Comparison of ENCODE assay signal across 1 cellular context in genomic region chr10:79082631-79083581, GRCh38.
TF ChIP-seq lines count a peak whose summit lies in the region.

No MANE protein-coding gene starts in this region.

TF ChIP-seq in K562, 482 proteins besides CTCF, POLR2A, EP300 and RAD21 (continued from another document and continues in another):
- TF ChIP-seq MAFK (IDR thresholded peaks at IDR 0.05; ENCODE audit: low read length) (0 out of 2 replicates have a peak, but pooled peaks have one; percentile 6), IRF2 (CRISPR knock-in tag; IDR thresholded peaks at IDR 0.05) (no peak), NFE2L1 (tag; IDR thresholded peaks at IDR 0.05; ENCODE audit: borderline replicate concordance, low read depth) (no peak), SMARCA5 (IDR thresholded peaks at IDR 0.05) (peak; percentile 99), HDAC1 (IDR thresholded peaks at IDR 0.05) (peak; percentile 72 to 97; a peak in 3 of 4 replicates), FOXA1 (IDR thresholded peaks at IDR 0.05; ENCODE audit: borderline replicate concordance) (no peak), BCOR (IDR thresholded peaks at IDR 0.05) (peak; percentile 99), CSDE1 (IDR thresholded peaks at IDR 0.05) (no peak; a peak in 1 of 4 replicates), BDP1 (IDR thresholded peaks at IDR 0.05; ENCODE audit: insufficient read depth, insufficient read length) (no peak), PHB2 (IDR thresholded peaks at IDR 0.05; ENCODE audit: low read depth) (no peak), TRIM25 (IDR thresholded peaks at IDR 0.05; ENCODE audit: borderline replicate concordance) (no peak), TEAD2 (tag; IDR thresholded peaks at IDR 0.05) (no peak), PKNOX1 (IDR thresholded peaks at IDR 0.05) (no peak), KLF1 (tag; IDR thresholded peaks at IDR 0.05) (no peak), EHMT2 (IDR thresholded peaks at IDR 0.05) (peak; percentile 27; the same call in 1 of the 2 replicates), ETV5 (CRISPR knock-in tag; IDR thresholded peaks at IDR 0.05; ENCODE audit: low read depth) (0 out of 2 replicates have a peak, but pooled peaks have one; percentile 47), XRCC5 (IDR thresholded peaks at IDR 0.05; ENCODE audit: low read depth, low read length) (0 out of 2 replicates have a peak, but pooled peaks have one; percentile 29), LARP7 (IDR thresholded peaks at IDR 0.05) (0 out of 2 replicates have a peak, but pooled peaks have one; percentile 49), ZZZ3 (IDR thresholded peaks at IDR 0.05) (no peak), ID3 (CRISPR knock-in tag; IDR thresholded peaks at IDR 0.05) (no peak), ID3 (tag; IDR thresholded peaks at IDR 0.05) (no peak), POLR2H (tag; IDR thresholded peaks at IDR 0.05; ENCODE audit: low read depth) (no peak), HDAC2 (IDR thresholded peaks at IDR 0.05) (peak; percentile 99), MEF2A (IDR thresholded peaks at IDR 0.05; ENCODE audit: control insufficient read depth, low read depth, low read length) (no peak), NFXL1 (CRISPR knock-in tag; IDR thresholded peaks at IDR 0.05) (no peak), TFAP4 (CRISPR knock-in tag; IDR thresholded peaks at IDR 0.05; ENCODE audit: borderline replicate concordance) (no peak), KLF16 (IDR thresholded peaks at IDR 0.05) (peak; percentile 88), FOSL1 (tag; conservative IDR thresholded peaks at IDR 0.05) (0 out of 2 replicates have a peak, but pooled peaks have one; percentile 4), LEF1 (IDR thresholded peaks at IDR 0.05) (no peak), ZNF311 (CRISPR knock-in tag; IDR thresholded peaks at IDR 0.05) (no peak), POLR2G (IDR thresholded peaks at IDR 0.05; ENCODE audit: low read depth, low read length) (no peak), ARNT (IDR thresholded peaks at IDR 0.05) (peak; percentile 25 to 86; a peak in 3 of 4 replicates), DMBX1 (CRISPR knock-in tag; IDR thresholded peaks at IDR 0.05; ENCODE audit: borderline replicate concordance) (no peak), PML (IDR thresholded peaks at IDR 0.05; ENCODE audit: low read length) (peak; percentile 29; the same call in 1 of the 2 replicates), SIN3A (IDR thresholded peaks at IDR 0.05; ENCODE audit: borderline replicate concordance in 2 of 2, control insufficient read depth in 1 of 2, low read depth in 2 of 2, low read length in 2 of 2) (no peak), SPI1 (IDR thresholded peaks at IDR 0.05; ENCODE audit: borderline replicate concordance, low read depth, low read length) (peak; percentile 80; the same call in 1 of the 2 replicates), GATAD2B (IDR thresholded peaks at IDR 0.05; ENCODE audit: borderline replicate concordance) (no peak), ZKSCAN8 (CRISPR knock-in tag; IDR thresholded peaks at IDR 0.05) (no peak), EWSR1 (IDR thresholded peaks at IDR 0.05; ENCODE audit: borderline replicate concordance, low read depth, partially characterized antibody) (no peak), CUX1 (CRISPR knock-in tag; IDR thresholded peaks at IDR 0.05) (no peak), PHF21A (IDR thresholded peaks at IDR 0.05; ENCODE audit: borderline replicate concordance, low read depth) (no peak), PURB (CRISPR knock-in tag; IDR thresholded peaks at IDR 0.05; ENCODE audit: low read depth) (no peak)
- TF ChIP-seq, protein P1, sequence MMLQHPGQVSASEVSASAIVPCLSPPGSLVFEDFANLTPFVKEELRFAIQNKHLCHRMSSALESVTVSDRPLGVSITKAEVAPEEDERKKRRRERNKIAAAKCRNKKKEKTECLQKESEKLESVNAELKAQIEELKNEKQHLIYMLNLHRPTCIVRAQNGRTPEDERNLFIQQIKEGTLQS (IDR thresholded peaks at IDR 0.05): peak; percentile 58
- TF ChIP-seq, protein P1 (CRISPR knock-in tag; conservative IDR thresholded peaks at IDR 0.05): 0 out of 2 replicates have a peak, but pooled peaks have one; percentile 53
- TF ChIP-seq, protein P2, sequence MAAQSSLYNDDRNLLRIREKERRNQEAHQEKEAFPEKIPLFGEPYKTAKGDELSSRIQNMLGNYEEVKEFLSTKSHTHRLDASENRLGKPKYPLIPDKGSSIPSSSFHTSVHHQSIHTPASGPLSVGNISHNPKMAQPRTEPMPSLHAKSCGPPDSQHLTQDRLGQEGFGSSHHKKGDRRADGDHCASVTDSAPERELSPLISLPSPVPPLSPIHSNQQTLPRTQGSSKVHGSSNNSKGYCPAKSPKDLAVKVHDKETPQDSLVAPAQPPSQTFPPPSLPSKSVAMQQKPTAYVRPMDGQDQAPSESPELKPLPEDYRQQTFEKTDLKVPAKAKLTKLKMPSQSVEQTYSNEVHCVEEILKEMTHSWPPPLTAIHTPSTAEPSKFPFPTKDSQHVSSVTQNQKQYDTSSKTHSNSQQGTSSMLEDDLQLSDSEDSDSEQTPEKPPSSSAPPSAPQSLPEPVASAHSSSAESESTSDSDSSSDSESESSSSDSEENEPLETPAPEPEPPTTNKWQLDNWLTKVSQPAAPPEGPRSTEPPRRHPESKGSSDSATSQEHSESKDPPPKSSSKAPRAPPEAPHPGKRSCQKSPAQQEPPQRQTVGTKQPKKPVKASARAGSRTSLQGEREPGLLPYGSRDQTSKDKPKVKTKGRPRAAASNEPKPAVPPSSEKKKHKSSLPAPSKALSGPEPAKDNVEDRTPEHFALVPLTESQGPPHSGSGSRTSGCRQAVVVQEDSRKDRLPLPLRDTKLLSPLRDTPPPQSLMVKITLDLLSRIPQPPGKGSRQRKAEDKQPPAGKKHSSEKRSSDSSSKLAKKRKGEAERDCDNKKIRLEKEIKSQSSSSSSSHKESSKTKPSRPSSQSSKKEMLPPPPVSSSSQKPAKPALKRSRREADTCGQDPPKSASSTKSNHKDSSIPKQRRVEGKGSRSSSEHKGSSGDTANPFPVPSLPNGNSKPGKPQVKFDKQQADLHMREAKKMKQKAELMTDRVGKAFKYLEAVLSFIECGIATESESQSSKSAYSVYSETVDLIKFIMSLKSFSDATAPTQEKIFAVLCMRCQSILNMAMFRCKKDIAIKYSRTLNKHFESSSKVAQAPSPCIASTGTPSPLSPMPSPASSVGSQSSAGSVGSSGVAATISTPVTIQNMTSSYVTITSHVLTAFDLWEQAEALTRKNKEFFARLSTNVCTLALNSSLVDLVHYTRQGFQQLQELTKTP (IDR thresholded peaks at IDR 0.05; ENCODE audit: low read depth in 1 of 2, partially characterized antibody in 2 of 2): peak in 1 of 2 experiments; percentile 88
- TF ChIP-seq, protein P3, sequence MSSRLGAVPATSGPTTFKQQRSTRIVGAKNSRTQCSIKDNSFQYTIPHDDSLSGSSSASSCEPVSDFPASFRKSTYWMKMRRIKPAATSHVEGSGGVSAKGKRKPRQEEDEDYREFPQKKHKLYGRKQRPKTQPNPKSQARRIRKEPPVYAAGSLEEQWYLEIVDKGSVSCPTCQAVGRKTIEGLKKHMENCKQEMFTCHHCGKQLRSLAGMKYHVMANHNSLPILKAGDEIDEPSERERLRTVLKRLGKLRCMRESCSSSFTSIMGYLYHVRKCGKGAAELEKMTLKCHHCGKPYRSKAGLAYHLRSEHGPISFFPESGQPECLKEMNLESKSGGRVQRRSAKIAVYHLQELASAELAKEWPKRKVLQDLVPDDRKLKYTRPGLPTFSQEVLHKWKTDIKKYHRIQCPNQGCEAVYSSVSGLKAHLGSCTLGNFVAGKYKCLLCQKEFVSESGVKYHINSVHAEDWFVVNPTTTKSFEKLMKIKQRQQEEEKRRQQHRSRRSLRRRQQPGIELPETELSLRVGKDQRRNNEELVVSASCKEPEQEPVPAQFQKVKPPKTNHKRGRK (tag; IDR thresholded peaks at IDR 0.05): no peak
- TF ChIP-seq, protein P4, sequence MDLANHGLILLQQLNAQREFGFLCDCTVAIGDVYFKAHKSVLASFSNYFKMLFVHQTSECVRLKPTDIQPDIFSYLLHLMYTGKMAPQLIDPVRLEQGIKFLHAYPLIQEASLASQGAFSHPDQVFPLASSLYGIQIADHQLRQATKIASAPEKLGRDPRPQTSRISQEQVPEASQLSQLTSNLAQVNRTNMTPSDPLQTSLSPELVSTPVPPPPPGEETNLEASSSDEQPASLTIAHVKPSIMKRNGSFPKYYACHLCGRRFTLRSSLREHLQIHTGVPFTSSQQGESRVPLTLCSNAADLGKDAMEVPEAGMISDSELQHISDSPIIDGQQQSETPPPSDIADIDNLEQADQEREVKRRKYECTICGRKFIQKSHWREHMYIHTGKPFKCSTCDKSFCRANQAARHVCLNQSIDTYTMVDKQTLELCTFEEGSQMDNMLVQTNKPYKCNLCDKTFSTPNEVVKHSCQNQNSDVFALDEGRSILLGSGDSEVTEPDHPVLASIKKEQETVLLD (IDR thresholded peaks at IDR 0.05): 0 out of 2 replicates have a peak, but pooled peaks have one; percentile 20
